20 cellular contexts compared by ENCODE assay signal in genomic region chr2:128617029-128617590, GRCh38.
DNase-seq lines count a peak whose midpoint lies in the region; ATAC-seq, FAIRE-seq and TF ChIP-seq lines count a peak whose summit lies in the region.
"Had no signal": no experiment of that assay in that cellular context is flagged by ENCODE, and none has a peak within 500 bp of the region (broad histone marks: within the 10 kb centered on the region; RNA-seq: fewer than 3 reads in every experiment).

No MANE protein-coding gene starts in this region.

- TF ChIP-seq CTCF in DND-41 (IDR thresholded peaks at IDR 0.05; ENCODE audit: borderline replicate concordance, extremely low read depth, low read length, poor library complexity, severe bottlenecking) (no peak), WTC11 (IDR thresholded peaks at IDR 0.05) (no peak), kidney (IDR thresholded peaks at IDR 0.05; ENCODE audit: borderline replicate concordance, extremely low read depth, insufficient read depth) (no peak), osteoblast (IDR thresholded peaks at IDR 0.05; ENCODE audit: extremely low read depth, low read depth, low read length) (no peak), endodermal cell (conservative IDR thresholded peaks at IDR 0.05) (no peak), A673 (conservative IDR thresholded peaks at IDR 0.05; ENCODE audit: low read depth, low read length) (no peak)

- DNase-seq in DND-41 (no peak), WTC11 (ENCODE audit: low spot score) (no peak), kidney (peak; percentile 35), osteoblast (ENCODE audit: insufficient read length, low spot score, missing footprints) (peak; percentile 50), endodermal cell (no peak), A673 (ENCODE audit: low spot score) (no peak), HCEC 1CT (no peak)
- DNase-seq: ACHN, C1 segment of cervical spinal cord, MM.1S, NCI-H1092 treated with DMSO at 0.1 percent for 48 hours, NCI-H146, NCI-H2081, SIG-M5 had no signal

- H2AFZ ChIP-seq in DND-41 (ENCODE audit: low read depth, low read length) (no peak overlapping the region), osteoblast (ENCODE audit: low read length) (no peak overlapping the region)

- H3K36me3 Mint-ChIP-seq in WTC11 = peaks cover 5% of the 10 kb centered on the region
- H3K36me3 Mint-ChIP-seq in endodermal cell (ENCODE audit: low read depth) = no peaks in the 10 kb centered on the region
- H3K36me3 Mint-ChIP-seq: IgD-negative memory B cell had no signal

- H3K79me2 ChIP-seq in DND-41 (ENCODE audit: insufficient read depth, low read length) (no peaks in the 10 kb centered on the region), osteoblast (ENCODE audit: insufficient read depth, low read length) (no peaks in the 10 kb centered on the region)

- H3K27ac ChIP-seq in DND-41 (ENCODE audit: low read length) (no peak overlapping the region), kidney (ENCODE audit: low read depth in 2 of 2, low read length in 2 of 2) (no peak overlapping the region), osteoblast (ENCODE audit: low read depth, low read length) (no peak overlapping the region), endodermal cell (ENCODE audit: low read depth, low read length) (no peak overlapping the region), A673 (ENCODE audit: low read depth, low read length, poor library complexity, severe bottlenecking) (no peak overlapping the region)

- H4K20me1 ChIP-seq in DND-41 (ENCODE audit: insufficient read depth, low read length) = no peaks in the 10 kb centered on the region
- H4K20me1 ChIP-seq in osteoblast (ENCODE audit: insufficient read depth, low read length) = no peaks in the 10 kb centered on the region

- no TSS peak for BruUV-seq in A673 (replicated peaks; lab: Mats Ljungman, UMichigan)

- H3K4me1 ChIP-seq in DND-41 (ENCODE audit: insufficient read depth, low read length) = no peaks in the 10 kb centered on the region
- no peaks in the 10 kb centered on the region for H3K4me1 ChIP-seq in kidney (ENCODE audit: control insufficient read depth in 1 of 2, insufficient read depth in 1 of 2, low read depth in 1 of 2, low read length in 2 of 2)
- H3K4me1 ChIP-seq in osteoblast (ENCODE audit: insufficient read depth, low read length) = no peaks in the 10 kb centered on the region
- no peaks in the 10 kb centered on the region for H3K4me1 ChIP-seq in endodermal cell (ENCODE audit: control insufficient read depth, insufficient read depth, low read length)
- no peaks in the 10 kb centered on the region for H3K4me1 ChIP-seq in A673 (ENCODE audit: insufficient read depth, low read length, poor library complexity, severe bottlenecking)

- H3K27ac Mint-ChIP-seq in WTC11 = no peak overlapping the region
- no peak overlapping the region for H3K27ac Mint-ChIP-seq in endodermal cell
- H3K27ac Mint-ChIP-seq: IgD-negative memory B cell had no signal

- H3K27me3 Mint-ChIP-seq in WTC11 (ENCODE audit: low read depth) = peaks cover 3% of the 10 kb centered on the region
- no peaks in the 10 kb centered on the region for H3K27me3 Mint-ChIP-seq in endodermal cell (ENCODE audit: insufficient read depth)
- H3K27me3 Mint-ChIP-seq: IgD-negative memory B cell had no signal

- H3K4me1 Mint-ChIP-seq in WTC11 (0 out of 2 replicates have a peak, but pooled peaks cover 3% of the 10 kb centered on the region), endodermal cell (no peaks in the 10 kb centered on the region)
- H3K4me1 Mint-ChIP-seq: IgD-negative memory B cell had no signal

- ATAC-seq in DND-41 (ENCODE audit: insufficient read depth, low read depth) (peak; percentile 55; the same call in 2 of the 3 replicates), WTC11 (peak; percentile 50), GM19351 (IDR thresholded peaks at IDR 0.05; ENCODE audit: unreplicated experiment) (no peak)
- ATAC-seq: SK-N-SH treated with all-trans-retinoic acid at 6 μM for 48 hours had no signal

- H3K9me3 Mint-ChIP-seq in WTC11 (peaks cover 18% of the 10 kb centered on the region), endodermal cell (peaks cover 4% of the 10 kb centered on the region)

- H3K27me3 ChIP-seq in DND-41 (ENCODE audit: insufficient read depth, low read length, poor library complexity) (no peaks in the 10 kb centered on the region), osteoblast (ENCODE audit: insufficient read depth, low read length) (no peaks in the 10 kb centered on the region), endodermal cell (ENCODE audit: control insufficient read depth, insufficient read depth, low read length, poor library complexity, severe bottlenecking) (no peaks in the 10 kb centered on the region), A673 (replicated peaks; ENCODE audit: insufficient read depth, low read depth, low read length, poor library complexity) (no peaks in the 10 kb centered on the region)

- no peak overlapping the region for H3K4me3 Mint-ChIP-seq in WTC11
- H3K4me3 Mint-ChIP-seq in endodermal cell = no peak overlapping the region
- H3K4me3 Mint-ChIP-seq: IgD-negative memory B cell had no signal

- POLR2A ChIA-PET in WTC11 (lab: Charles Lee) = interaction anchor here (1.1 kb wide), 1 partner anchor 28 kb away, joined by 3 read pairs; no protein-coding TSS in a partner anchor
- POLR2A ChIA-PET in A673 (lab: Charles Lee; ENCODE audit: low non-redundant PET) = no interaction called here

- intact Hi-C loops in kidney (cut with DNase I) = no loop called here
- intact Hi-C loops in A673 (cut with micrococcal nuclease; ENCODE audit: unreplicated experiment) = no loop called here

- H3K36me3 ChIP-seq in DND-41 (ENCODE audit: insufficient read depth, low read length) (no peaks in the 10 kb centered on the region), kidney (ENCODE audit: control insufficient read depth in 1 of 2, insufficient read depth in 2 of 2, low read length in 2 of 2) (no peaks in the 10 kb centered on the region), osteoblast (ENCODE audit: insufficient read depth, low read length) (no peaks in the 10 kb centered on the region), endodermal cell (ENCODE audit: control insufficient read depth, insufficient read depth, low read length) (no peaks in the 10 kb centered on the region), A673 (ENCODE audit: insufficient read depth, low read length, poor library complexity, severe bottlenecking) (no peaks in the 10 kb centered on the region)

- no peak overlapping the region for H3K4me3 ChIP-seq in DND-41 (ENCODE audit: low read depth in 1 of 2, low read length in 2 of 2)
- H3K4me3 ChIP-seq in kidney (ENCODE audit: low read length in 2 of 2) = no peak overlapping the region
- H3K4me3 ChIP-seq in osteoblast (ENCODE audit: insufficient read depth, low read length) = no peak overlapping the region
- no peak overlapping the region for H3K4me3 ChIP-seq in endodermal cell (ENCODE audit: low read length)
- no peak overlapping the region for H3K4me3 ChIP-seq in A673 (ENCODE audit: low read depth, low read length, poor library complexity, severe bottlenecking)

- H3K4me2 ChIP-seq in DND-41 (ENCODE audit: insufficient read depth, low read length) (no peak overlapping the region), osteoblast (ENCODE audit: insufficient read depth, low read length) (no peak overlapping the region)

- 78 to 94% methylated on average over 3 to 6 of the region's 6 CpGs for WGBS in endodermal cell (ENCODE audit: insufficient coverage in 1 of 2, insufficient read length in 1 of 2), 2 experiments

- FAIRE-seq in kidney (lab: Jason Lieb, UNC) = no peak
- FAIRE-seq: D721Med, GM12892, GM18507 had no signal

- CTCF ChIA-PET in WTC11 (lab: Charles Lee) (no interaction called here), A673 (lab: Charles Lee) (no interaction called here)

- H3K9me3 ChIP-seq in DND-41 (ENCODE audit: insufficient read depth, low read length, severe bottlenecking) = no peaks in the 10 kb centered on the region
- H3K9me3 ChIP-seq in kidney (ENCODE audit: control insufficient read depth in 1 of 2, low read length in 2 of 2) = no peaks in the 10 kb centered on the region
- no peaks in the 10 kb centered on the region for H3K9me3 ChIP-seq in osteoblast (ENCODE audit: low read depth, low read length)
- H3K9me3 ChIP-seq in endodermal cell (ENCODE audit: control insufficient read depth, low read length) = no peaks in the 10 kb centered on the region
- no peaks in the 10 kb centered on the region for H3K9me3 ChIP-seq in A673 (ENCODE audit: low read depth, low read length, poor library complexity, severe bottlenecking)

- H3K9ac ChIP-seq in DND-41 (ENCODE audit: low read depth, low read length) = no peak overlapping the region
- H3K9ac ChIP-seq in kidney (ENCODE audit: low read length in 2 of 2) = no peak overlapping the region
- no peak overlapping the region for H3K9ac ChIP-seq in endodermal cell (ENCODE audit: extremely low read depth, low read length, poor library complexity, severe bottlenecking)

TF ChIP-seq in WTC11, 78 proteins besides CTCF, POLR2A, EP300 and RAD21 (continues in another document):
- TF ChIP-seq TEAD1 (CRISPR knock-in tag; IDR thresholded peaks at IDR 0.05) (no peak), SMAD4 (CRISPR knock-in tag; IDR thresholded peaks at IDR 0.05) (no peak), PRRX2 (CRISPR knock-in tag; IDR thresholded peaks at IDR 0.05) (no peak), AFF4 (CRISPR knock-in tag; IDR thresholded peaks at IDR 0.05; ENCODE audit: borderline replicate concordance) (no peak), GTF2I (CRISPR knock-in tag; conservative IDR thresholded peaks at IDR 0.05) (no peak)

Comparison
In these comparisons a context has a peak if more than half of its experiments do, and no peak if none do; other contexts are left out.
1. DNase-seq: peak in kidney (single experiment) and osteoblast (single experiment); none in DND-41 (single experiment), WTC11 (single experiment), endodermal cell (single experiment), A673 (single experiment) and HCEC 1CT (single experiment).